ENCODE assay signal across 8 cellular contexts in genomic region chr19:42252365-42253244, GRCh38. TPM values are rescaled to one million over a fixed set of nuclear protein-coding genes. Genes with fewer than 3 reads are reported as not detected.
DNase-seq lines count a peak whose midpoint lies in the region; ATAC-seq and TF ChIP-seq lines count a peak whose summit lies in the region.

No MANE protein-coding gene starts in this region.

- H3K9me3 ChIP-seq in hepatocyte (ENCODE audit: low read depth), result no peaks in the 10 kb centered on the region

- peaks cover 10% of the 10 kb centered on the region for H3K36me3 ChIP-seq in BJ (ENCODE audit: control insufficient read depth, insufficient read depth, low read length)
- H3K36me3 ChIP-seq in hepatocyte (replicated peaks; ENCODE audit: insufficient read depth, low read depth), result no peaks in the 10 kb centered on the region

- TF ChIP-seq CTCF in BJ (IDR thresholded peaks at IDR 0.05; ENCODE audit: insufficient read depth, low read depth, low read length) (no peak), hepatocyte (IDR thresholded peaks at IDR 0.05; ENCODE audit: poor library complexity) (no peak)

- H3K4me2 ChIP-seq in hepatocyte, result peak overlapping the region; percentile 99

- no peak for ATAC-seq in GM18502 (IDR thresholded peaks at IDR 0.05; ENCODE audit: poor library complexity, unreplicated experiment)
- ATAC-seq in HG02884 (IDR thresholded peaks at IDR 0.05; ENCODE audit: unreplicated experiment), result no peak

- H3K4me1 ChIP-seq in hepatocyte (ENCODE audit: insufficient read depth), result peaks cover 24% of the 10 kb centered on the region

- POLR2A ChIA-PET in BJ (lab: Charles Lee), result no interaction called here

- H3K27ac ChIP-seq in hepatocyte, result peak overlapping the region; percentile 100

- peaks cover 66% of the 10 kb centered on the region for H3K79me2 ChIP-seq in hepatocyte

- CTCF ChIA-PET in BJ (lab: Yijun Ruan, JAX), result interaction anchor here (0.7 to 4.5 kb wide), 4 partner anchors 18 to 45 kb away, joined by 3 to 42 read pairs (median 8); no protein-coding TSS in a partner anchor

- peaks cover 44% of the 10 kb centered on the region for H4K20me1 ChIP-seq in hepatocyte (ENCODE audit: insufficient read depth, poor library complexity, severe bottlenecking)

- H3K4me3 ChIP-seq in BJ (ENCODE audit: low read depth, low read length) (peak overlapping the region; percentile 100), hepatocyte (peak overlapping the region; percentile 99)
- peak overlapping the region; percentile 83 for H3K4me3 ChIP-seq in Jurkat, Clone E6-1 (ENCODE audit: low read length)

- no peaks in the 10 kb centered on the region for H3K27me3 ChIP-seq in BJ (ENCODE audit: control insufficient read depth, insufficient read depth, low read length)
- H3K27me3 ChIP-seq in hepatocyte, result no peaks in the 10 kb centered on the region

- H3K9me2 ChIP-seq in hepatocyte (replicated peaks; ENCODE audit: insufficient read depth), result no peaks in the 10 kb centered on the region

- no peak overlapping the region for H2AFZ ChIP-seq in hepatocyte

- DNase-seq in BJ (ENCODE audit: low read depth), result no peak
- DNase-seq in Jurkat, Clone E6-1 (ENCODE audit: low read depth, low spot score), result no peak
- peak; percentile 48 to 94 (median 84) for DNase-seq in anterior cingulate cortex (lab: John Stamatoyannopoulos, UW)
- peak; percentile 69 for DNase-seq in hepatocyte (ENCODE audit: low spot score)
- DNase-seq in retina, result peak; percentile 68
- no peak for DNase-seq in activated CD8-positive, alpha-beta memory T cell treated with anti-CD3 and anti-CD28 coated beads, Interleukin-2, amount 50 U/mL, for 4 hours

- WGBS in hepatocyte (ENCODE audit: low lambda C conversion rate, missing lambda C conversion rate), result 10% methylated on average over 26 of the region's 27 CpGs

RNA-seq across cellular contexts. Expression of gene ERF, which starts 2.3 kb away (rescaled TPM):
- polyA plus RNA-seq in BJ (2011; rRNA removed) (47.4 and 51.4 TPM in 2 replicates), hepatocyte (20.4 and 24.4 TPM in 2 replicates)
- polyA minus RNA-seq in BJ (2011; rRNA and poly(A)+ RNA removed), result 41.5 and 62.0 TPM in 2 replicates
- polyA plus RNA-seq in Jurkat, Clone E6-1 (2012; ENCODE audit: insufficient read depth, insufficient read length), result 28.7 TPM
- 32.6 and 47.1 TPM in 2 replicates for total RNA-seq in hepatocyte

RNA-seq across cellular contexts. Expression of gene GSK3A, which starts 10.2 kb away (rescaled TPM):
- polyA plus RNA-seq in BJ (2011; rRNA removed) (27.7 and 36.1 TPM in 2 replicates), hepatocyte (36.6 and 38.8 TPM in 2 replicates)
- 21.9 and 22.7 TPM in 2 replicates for polyA minus RNA-seq in BJ (2011; rRNA and poly(A)+ RNA removed)
- polyA plus RNA-seq in Jurkat, Clone E6-1 (2012; ENCODE audit: insufficient read depth, insufficient read length), result 64.2 TPM
- 31.2 and 32.2 TPM in 2 replicates for total RNA-seq in hepatocyte

RNA-seq across cellular contexts. Expression of gene CIC, which starts 16.4 kb away (rescaled TPM):
- polyA plus RNA-seq in BJ (2011; rRNA removed) (3.5 and 7.0 TPM in 2 replicates), hepatocyte (19.3 and 23.2 TPM in 2 replicates)
- 5.2 and 7.9 TPM in 2 replicates for polyA minus RNA-seq in BJ (2011; rRNA and poly(A)+ RNA removed)
- 33.3 TPM for polyA plus RNA-seq in Jurkat, Clone E6-1 (2012; ENCODE audit: insufficient read depth, insufficient read length)
- 14.3 and 17.4 TPM in 2 replicates for total RNA-seq in hepatocyte

RNA-seq across cellular contexts. Expression of gene ZNF526, which starts 32.5 kb away (rescaled TPM):
- polyA plus RNA-seq in BJ (2011; rRNA removed) (4.8 and 5.9 TPM in 2 replicates), hepatocyte (8.6 and 9.7 TPM in 2 replicates)
- 9.8 and 14.0 TPM in 2 replicates for polyA minus RNA-seq in BJ (2011; rRNA and poly(A)+ RNA removed)
- 9.9 TPM for polyA plus RNA-seq in Jurkat, Clone E6-1 (2012; ENCODE audit: insufficient read depth, insufficient read length)
- total RNA-seq in hepatocyte, result 4.9 and 5.1 TPM in 2 replicates

RNA-seq across cellular contexts. Expression of gene DEDD2, which starts 35.1 kb away (rescaled TPM):
- 19.1 and 30.4 TPM in 2 replicates for polyA plus RNA-seq in BJ (2011; rRNA removed)
- polyA minus RNA-seq in BJ (2011; rRNA and poly(A)+ RNA removed), result 8.3 and 16.0 TPM in 2 replicates
- polyA plus RNA-seq in Jurkat, Clone E6-1 (2012; ENCODE audit: insufficient read depth, insufficient read length), result 37.5 TPM
- total RNA-seq in hepatocyte, result 34.2 and 38.6 TPM in 2 replicates
- polyA plus RNA-seq in hepatocyte, result 37.8 and 38.6 TPM in 2 replicates

Comparison
In these comparisons a context has a peak if more than half of its experiments do, and no peak if none do; other contexts are left out.
1. DNase-seq: peak in anterior cingulate cortex (58 of 58), hepatocyte (single experiment) and retina (single experiment); none in BJ (single experiment), Jurkat, Clone E6-1 (single experiment) and activated CD8-positive, alpha-beta memory T cell treated with anti-CD3 and anti-CD28 coated beads, Interleukin-2, amount 50 U/mL, for 4 hours (single experiment).
2. Peak in every context shown above with its lines, with median percentiles within 50 percentile points of each other: H3K4me3 ChIP-seq.